In the genomic region with DNA sequence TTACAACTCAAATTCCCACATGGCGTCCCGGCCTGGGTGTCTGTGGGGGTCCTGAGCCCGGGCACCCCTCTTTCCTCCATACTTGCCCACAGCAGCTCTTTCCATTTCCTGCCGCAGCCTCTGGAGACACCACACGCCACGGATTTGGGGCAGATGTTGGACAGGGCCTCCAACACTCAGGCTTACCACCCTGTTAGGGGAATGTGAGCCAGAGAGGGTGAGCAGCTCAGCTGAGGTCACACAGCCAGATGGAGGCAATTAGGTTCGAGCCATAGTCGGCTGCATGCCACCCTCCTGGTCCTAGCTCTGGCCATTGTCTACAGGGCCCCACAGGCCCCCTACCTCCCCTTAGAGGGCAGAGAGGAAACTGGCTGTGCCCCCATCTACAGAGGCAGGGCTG, we compare ENCODE assay signal across 17 cellular contexts.
DNase-seq lines count a peak whose midpoint lies in the region; ATAC-seq and TF ChIP-seq lines count a peak whose summit lies in the region.
"Had no signal": no experiment of that assay in that cellular context is flagged by ENCODE, and none has a peak within 500 bp of the region (broad histone marks: within the 10 kb centered on the region; RNA-seq: fewer than 3 reads in every experiment).

No MANE protein-coding gene starts in this region.

- H4K20me1 ChIP-seq in GM23248 (ENCODE audit: insufficient read depth) (no peaks in the 10 kb centered on the region), smooth muscle cell (ENCODE audit: low read depth) (peaks cover 99% of the 10 kb centered on the region)

- H3K27ac ChIP-seq in GM23248 (peak overlapping the region; percentile 79), ascending aorta (peak overlapping the region; percentile 59 to 82), gastroesophageal sphincter (peak overlapping the region in 3 of 4 donors; percentile 61 to 62 (median 62)), smooth muscle cell (ENCODE audit: low read depth) (peak overlapping the region; percentile 67)

- H3K27me3 ChIP-seq in GM23248 (replicated peaks; ENCODE audit: insufficient read depth), result no peaks in the 10 kb centered on the region
- no peaks in the 10 kb centered on the region for H3K27me3 ChIP-seq in ascending aorta
- no peaks in the 10 kb centered on the region for H3K27me3 ChIP-seq in gastroesophageal sphincter
- no peaks in the 10 kb centered on the region for H3K27me3 ChIP-seq in smooth muscle cell (ENCODE audit: low read depth)

- no peaks in the 10 kb centered on the region for H3K9me2 ChIP-seq in GM23248 (ENCODE audit: insufficient read depth)
- H3K9me2 ChIP-seq: SK-N-SH had no signal

- DNase-seq in GM23248 (no peak), ascending aorta (ENCODE audit: low spot score in 2 of 2) (no peak), smooth muscle cell (lab: John Stamatoyannopoulos, UW; ENCODE audit: unreplicated experiment) (no peak), NCI-H128 (lab: John Stamatoyannopoulos, UW; ENCODE audit: unreplicated experiment) (no peak), mucosa of gallbladder (ENCODE audit: low spot score) (no peak), H4 (ENCODE audit: low spot score) (no peak)
- no peak for DNase-seq in stimulated activated CD4-positive, alpha-beta T cell treated with anti-CD3 and anti-CD28 coated beads, Interleukin-4, amount 100 ng/mL, for 1 hour
- DNase-seq: activated CD8-positive, alpha-beta memory T cell treated with anti-CD3 and anti-CD28 coated beads for 24 hours; activated effector memory CD4-positive, alpha-beta T cell treated with anti-CD3 and anti-CD28 coated beads, Interleukin-2, amount 50 U/mL, for 16 hours; CD4-positive, alpha-beta memory T cell; effector memory CD4-positive, alpha-beta T cell; NCI-H1417 treated with DMSO at 0.1 percent for 48 hours; NCI-H345; SK-N-SH had no signal

- H3K36me3 ChIP-seq in GM23248 (ENCODE audit: low read depth), result no peaks in the 10 kb centered on the region
- peaks cover 0 to 4% of the 10 kb centered on the region in 2 donors for H3K36me3 ChIP-seq in ascending aorta
- peaks cover 0 to 16% of the 10 kb centered on the region in 2 donors for H3K36me3 ChIP-seq in gastroesophageal sphincter
- no peaks in the 10 kb centered on the region for H3K36me3 ChIP-seq in smooth muscle cell (ENCODE audit: low read depth)

- no peak for ATAC-seq in gastroesophageal sphincter
- ATAC-seq: GM12878, left lobe of liver had no signal

- WGBS in GM23248 (ENCODE audit: low coverage in 1 of 2, low lambda C conversion rate in 2 of 2, missing lambda C conversion rate in 2 of 2), 2 experiments, result 47 to 50% methylated on average over 8 of the region's 8 CpGs
- WGBS in gastroesophageal sphincter (ENCODE audit: low coverage in 1 of 2), 2 donors, result 80% methylated on average over 2 of the region's 8 CpGs; no CpG with 5 or more reads in 1 of the 2 donors
- 95% methylated on average over 8 of the region's 8 CpGs for WGBS in smooth muscle cell (ENCODE audit: low lambda C conversion rate)

- in situ Hi-C loops in GM23248 (cut with MboI), result no loop called here

- TF ChIP-seq CTCF in ascending aorta (IDR thresholded peaks at IDR 0.05) (no peak), gastroesophageal sphincter (IDR thresholded peaks at IDR 0.05) (no peak), smooth muscle cell (IDR thresholded peaks at IDR 0.05; ENCODE audit: borderline replicate concordance, insufficient read depth, poor library complexity, severe bottlenecking) (no peak)

- peaks cover 58% of the 10 kb centered on the region for H3K4me1 ChIP-seq in GM23248 (ENCODE audit: insufficient read depth)
- H3K4me1 ChIP-seq in ascending aorta, result peaks cover 22 to 65% of the 10 kb centered on the region in 2 donors
- peaks cover 0 to 80% (median 39%) of the 10 kb centered on the region in 3 donors for H3K4me1 ChIP-seq in gastroesophageal sphincter
- H3K4me1 ChIP-seq in smooth muscle cell (ENCODE audit: low read depth), result peaks cover 10% of the 10 kb centered on the region

- H3K9me3 ChIP-seq in GM23248 (ENCODE audit: low read depth), result no peaks in the 10 kb centered on the region
- H3K9me3 ChIP-seq in ascending aorta, result no peaks in the 10 kb centered on the region
- no peaks in the 10 kb centered on the region for H3K9me3 ChIP-seq in gastroesophageal sphincter
- no peaks in the 10 kb centered on the region for H3K9me3 ChIP-seq in smooth muscle cell (replicated peaks; ENCODE audit: low read depth)
- H3K9me3 ChIP-seq: SK-N-SH had no signal

- H3K4me3 ChIP-seq in GM23248, result no peak overlapping the region
- H3K4me3 ChIP-seq in ascending aorta, result no peak overlapping the region
- no peak overlapping the region for H3K4me3 ChIP-seq in gastroesophageal sphincter
- no peak overlapping the region for H3K4me3 ChIP-seq in smooth muscle cell
- H3K4me3 ChIP-seq: GM12878 had no signal

- H3F3A ChIP-seq in GM23248 (ENCODE audit: insufficient read depth), result peaks cover 56% of the 10 kb centered on the region
- no peaks in the 10 kb centered on the region for H3F3A ChIP-seq in smooth muscle cell (ENCODE audit: low read depth)

- TF ChIP-seq POLR2A in gastroesophageal sphincter (IDR thresholded peaks at IDR 0.05), result no peak

- intact Hi-C loops in ascending aorta (cut with DNase I), result no loop called here

- peak overlapping the region; percentile 50 for H3K9ac ChIP-seq in GM23248
- H3K9ac ChIP-seq in smooth muscle cell (ENCODE audit: low read depth), result no peak overlapping the region
- H3K9ac ChIP-seq: SK-N-SH had no signal

- TF ChIP-seq EP300 in gastroesophageal sphincter (IDR thresholded peaks at IDR 0.05), result no peak

- H2AFZ ChIP-seq in GM23248 (no peak overlapping the region), smooth muscle cell (ENCODE audit: low read depth) (no peak overlapping the region)

- H3K4me2 ChIP-seq in GM23248 (ENCODE audit: unreplicated experiment), result peak overlapping the region; percentile 23
- no peak overlapping the region for H3K4me2 ChIP-seq in smooth muscle cell
- H3K4me2 ChIP-seq: SK-N-SH had no signal

- peaks cover 100% of the 10 kb centered on the region for H3K79me2 ChIP-seq in GM23248 (ENCODE audit: insufficient read depth)
- H3K79me2 ChIP-seq in smooth muscle cell (ENCODE audit: low read depth), result peaks cover 100% of the 10 kb centered on the region
